Comparison of ENCODE assay signal across 21 cellular contexts in genomic region chr4:163200950-163201349, GRCh38.
"Had no signal": no experiment of that assay in that cellular context is flagged by ENCODE, and none has a peak within 500 bp of the region (broad histone marks: within the 10 kb centered on the region; RNA-seq: fewer than 3 reads in every experiment).

No MANE protein-coding gene starts in this region.

- H3K4me1 ChIP-seq: Peyer's patch, SJCRH30 had no signal

- ATAC-seq: Right ventricle myocardium inferior, SK-N-SH treated with all-trans-retinoic acid at 6 μM for 48 hours had no signal

- H3K4me3 ChIP-seq: PC-9, Peyer's patch, SJCRH30 had no signal

- H3K36me3 ChIP-seq: Peyer's patch, SJCRH30 had no signal

- H3K27me3 ChIP-seq: Peyer's patch, SJCRH30 had no signal

- DNase-seq: Karpas-422, KG1, MM.1S, NCI-H1092 treated with DMSO at 0.1 percent for 48 hours, NCI-H1436, NCI-H187, NCI-H2029, NCI-H2081 treated with DMSO at 0.1 percent for 48 hours, NCI-H2171, NCI-H226, NCI-H446, NCI-H510A, NCI-H524 treated with DMSO at 0.1 percent for 48 hours, NCI-H69, NCI-H774, PC-9, Peyer's patch, SHP77 treated with DMSO at 0.1 percent for 48 hours, SJCRH30 had no signal

- H3K9me3 ChIP-seq: Peyer's patch, SJCRH30 had no signal

- H3K27ac ChIP-seq: PC-9, Peyer's patch, SJCRH30 had no signal
